In the genomic region with DNA sequence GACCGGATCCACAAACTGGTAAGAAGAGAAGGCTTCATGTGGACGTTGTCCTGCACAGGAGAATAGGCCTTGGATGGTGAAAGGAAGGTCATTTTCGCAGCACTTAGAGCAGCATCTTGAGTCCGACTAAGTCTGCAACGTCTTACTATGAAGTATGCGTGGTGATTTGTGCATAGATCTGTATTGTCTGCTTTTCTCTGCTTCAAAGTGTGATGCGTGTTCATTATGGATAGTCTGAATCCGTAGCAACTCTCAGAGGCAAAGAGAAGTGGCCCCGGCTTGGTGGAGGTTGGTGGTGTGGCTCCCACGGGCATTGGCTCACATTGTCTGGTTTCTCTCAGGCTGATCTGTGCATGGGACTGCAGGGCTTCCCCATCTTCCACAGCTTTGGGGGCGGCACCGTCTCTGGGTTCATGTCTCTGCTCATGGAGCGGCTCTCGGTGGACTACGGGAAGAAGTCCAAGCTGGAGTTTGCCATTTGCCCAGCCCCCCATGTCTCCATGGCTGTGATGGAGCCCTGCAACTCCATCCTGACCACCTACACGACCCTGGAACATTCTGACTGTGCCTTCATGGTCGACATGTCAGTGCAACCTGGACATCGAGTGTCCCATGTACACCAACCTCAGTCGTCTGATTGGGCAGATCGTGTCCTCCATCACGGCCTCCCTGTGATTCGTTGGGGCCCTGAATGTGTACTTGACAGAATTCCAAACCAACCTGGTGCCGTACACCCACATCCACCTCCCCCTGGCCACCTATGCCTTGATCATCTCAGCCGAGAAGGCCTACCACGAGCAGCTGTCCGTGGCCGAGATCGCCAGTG, we compare ENCODE assay signal across 22 cellular contexts.
"Had no signal": no experiment of that assay in that cellular context is flagged by ENCODE, and none has a peak within 500 bp of the region (broad histone marks: within the 10 kb centered on the region; RNA-seq: fewer than 3 reads in every experiment).

No MANE protein-coding gene starts in this region.

- H3K27me3 ChIP-seq: MG63 had no signal

- H3K27ac ChIP-seq: HL-60 had no signal

- DNase-seq: Karpas-422, KG1, MG63, NCI-H1092, NCI-H1105 treated with DMSO at 0.1 percent for 48 hours, NCI-H1417 treated with DMSO at 0.1 percent for 48 hours, NCI-H146, NCI-H1694 treated with DMSO at 0.1 percent for 48 hours, NCI-H1930, NCI-H2081, NCI-H2107, NCI-H226, NCI-H446, NCI-H510A, NCI-H524 treated with DMSO at 0.1 percent for 48 hours, NCI-H69, NCI-H774, RPMI8226, SHP77, SK-N-SH had no signal

- H3K4me3 ChIP-seq: MG63 had no signal

- H3K36me3 ChIP-seq: MG63 had no signal

- FAIRE-seq: RCC 7860 had no signal

- H3K9ac ChIP-seq: SK-N-SH had no signal

- H3K9me3 ChIP-seq: MG63, SK-N-SH had no signal
